34 cellular contexts compared by ENCODE assay signal in genomic region chr15:28023933-28024888, GRCh38.
"Had no signal": no experiment of that assay in that cellular context is flagged by ENCODE, and none has a peak within 500 bp of the region (broad histone marks: within the 10 kb centered on the region; RNA-seq: fewer than 3 reads in every experiment).

No MANE protein-coding gene starts in this region.

- ATAC-seq: gastrocnemius medialis; left lobe of liver; lower lobe of right lung; sciatic nerve; stimulated activated naive CD8-positive, alpha-beta T cell treated with anti-CD3 and anti-CD28 coated beads, Interleukin-15, amount 100 ng/mL, for 72 hours; T-cell had no signal

- H3K4me1 ChIP-seq: breast epithelium, gastrocnemius medialis, lower lobe of right lung, prostate gland, upper lobe of right lung had no signal

- H3K36me3 ChIP-seq: breast epithelium, gastrocnemius medialis, lower lobe of right lung, neutrophil, ovary, prostate gland, thyroid gland, upper lobe of right lung had no signal

- H3K4me3 Mint-ChIP-seq: activated naive CD4-positive, alpha-beta T cell treated with anti-CD3 and anti-CD28 coated beads for 36 hours; activated naive CD8-positive, alpha-beta T cell treated with anti-CD3 and anti-CD28 coated beads, Interleukin-2, amount 10 ng/mL, durations not matched to agents 7 days and 5 days; immature natural killer cell; natural killer cell treated with Interleukin-12 subunit alpha and Interleukin-12 subunit beta and Interleukin-15 and Interleukin-18, amount 100 ng/mL, for 72 hours; stimulated activated memory B cell treated with anti-CD40 and anti-IgM and Interleukin-4, amounts not matched to agents 10 μg/mL and 1 μg/mL and 100 μg/mL, for 72 hours; stimulated activated naive CD8-positive, alpha-beta T cell treated with anti-CD3 and anti-CD28 coated beads, Interleukin-15, amount 100 ng/mL, for 72 hours; T-cell had no signal

- H3K9me3 ChIP-seq: breast epithelium, gastrocnemius medialis, lower lobe of right lung, neutrophil, ovary, prostate gland, thyroid gland, upper lobe of right lung had no signal

- H3K4me3 ChIP-seq: breast epithelium, gastrocnemius medialis, lower lobe of right lung, ovary, prostate gland, skin epidermis, thyroid gland, upper lobe of right lung had no signal

- H3K9me3 Mint-ChIP-seq: activated naive CD4-positive, alpha-beta T cell treated with anti-CD3 and anti-CD28 coated beads for 36 hours; activated naive CD8-positive, alpha-beta T cell treated with anti-CD3 and anti-CD28 coated beads, Interleukin-2, amount 10 ng/mL, durations not matched to agents 7 days and 5 days; immature natural killer cell; natural killer cell treated with Interleukin-12 subunit alpha and Interleukin-12 subunit beta and Interleukin-15 and Interleukin-18, amount 100 ng/mL, for 72 hours; stimulated activated memory B cell treated with anti-CD40 and anti-IgM and Interleukin-4, amounts not matched to agents 10 μg/mL and 1 μg/mL and 100 μg/mL, for 72 hours; stimulated activated naive CD8-positive, alpha-beta T cell treated with anti-CD3 and anti-CD28 coated beads, Interleukin-15, amount 100 ng/mL, for 72 hours had no signal

- H3K27ac Mint-ChIP-seq: activated naive CD4-positive, alpha-beta T cell treated with anti-CD3 and anti-CD28 coated beads for 36 hours; activated naive CD8-positive, alpha-beta T cell treated with anti-CD3 and anti-CD28 coated beads, Interleukin-2, amount 10 ng/mL, durations not matched to agents 7 days and 5 days; immature natural killer cell; natural killer cell treated with Interleukin-12 subunit alpha and Interleukin-12 subunit beta and Interleukin-15 and Interleukin-18, amount 100 ng/mL, for 72 hours; stimulated activated memory B cell treated with anti-CD40 and anti-IgM and Interleukin-4, amounts not matched to agents 10 μg/mL and 1 μg/mL and 100 μg/mL, for 72 hours; T-cell had no signal

- H3K27me3 Mint-ChIP-seq: activated naive CD8-positive, alpha-beta T cell treated with anti-CD3 and anti-CD28 coated beads, Interleukin-2, amount 10 ng/mL, durations not matched to agents 7 days and 5 days; stimulated activated memory B cell treated with anti-CD40 and anti-IgM and Interleukin-4, amounts not matched to agents 10 μg/mL and 1 μg/mL and 100 μg/mL, for 72 hours had no signal

- H3K4me1 Mint-ChIP-seq: activated naive CD8-positive, alpha-beta T cell treated with anti-CD3 and anti-CD28 coated beads, Interleukin-2, amount 10 ng/mL, durations not matched to agents 7 days and 5 days; immature natural killer cell; stimulated activated memory B cell treated with anti-CD40 and anti-IgM and Interleukin-4, amounts not matched to agents 10 μg/mL and 1 μg/mL and 100 μg/mL, for 72 hours; stimulated activated naive CD8-positive, alpha-beta T cell treated with anti-CD3 and anti-CD28 coated beads, Interleukin-15, amount 100 ng/mL, for 72 hours; T-cell had no signal

- DNase-seq: activated CD4-positive, alpha-beta T cell treated with anti-CD3 and anti-CD28 coated beads for 4 hours; activated CD4-positive, alpha-beta T cell treated with anti-CD3 and anti-CD28 coated beads, Interleukin-2, amount 50 U/mL, for 4 hours; activated CD8-positive, alpha-beta memory T cell treated with anti-CD3 and anti-CD28 coated beads for 24 hours; activated effector memory CD4-positive, alpha-beta T cell treated with Interleukin-2 at 50 U/mL for 16 hours; activated naive CD4-positive, alpha-beta T cell treated with anti-CD3 and anti-CD28 coated beads for 36 hours; activated naive CD8-positive, alpha-beta T cell treated with anti-CD3 and anti-CD28 coated beads, Interleukin-2, amount 10 ng/mL, durations not matched to agents 7 days and 5 days; amniotic stem cell; central memory CD4-positive, alpha-beta T cell; dermis blood vessel endothelial cell; effector CD4-positive, alpha-beta T cell; gastrocnemius medialis; head of caudate nucleus; hippocampal formation; immature natural killer cell; lower lobe of right lung; mesenchymal stem cell; ovary; retina; stimulated activated CD4-positive, alpha-beta T cell treated with anti-CD3 and anti-CD28 coated beads, Interleukin-12 subunit alpha, Interleukin-12 subunit beta, amount 100 ng/mL, for 4 hours; stimulated activated CD4-positive, alpha-beta T cell treated with anti-CD3 and anti-CD28 coated beads, Interleukin-4, amount 100 ng/mL, for 24 hours; stimulated activated naive CD8-positive, alpha-beta T cell treated with anti-CD3 and anti-CD28 coated beads, Interleukin-15, amount 100 ng/mL, for 72 hours; substantia nigra; T-cell; thyroid gland; upper lobe of right lung had no signal

- H3K36me3 Mint-ChIP-seq: activated naive CD8-positive, alpha-beta T cell treated with anti-CD3 and anti-CD28 coated beads, Interleukin-2, amount 10 ng/mL, durations not matched to agents 7 days and 5 days; immature natural killer cell; natural killer cell treated with Interleukin-12 subunit alpha and Interleukin-12 subunit beta and Interleukin-15 and Interleukin-18, amount 100 ng/mL, for 72 hours; stimulated activated memory B cell treated with anti-CD40 and anti-IgM and Interleukin-4, amounts not matched to agents 10 μg/mL and 1 μg/mL and 100 μg/mL, for 72 hours; T-cell had no signal

- H3K27me3 ChIP-seq: breast epithelium, gastrocnemius medialis, ovary, thyroid gland, upper lobe of right lung had no signal

- H3K27ac ChIP-seq: breast epithelium, epithelial cell of prostate, gastrocnemius medialis, lower lobe of right lung, neutrophil, ovary, prostate gland, skin epidermis, thyroid gland, upper lobe of right lung had no signal
